13 cellular contexts compared by ENCODE assay signal in genomic region chr16:14181371-14182050, GRCh38.
DNase-seq lines count a peak whose midpoint lies in the region; ATAC-seq, FAIRE-seq and TF ChIP-seq lines count a peak whose summit lies in the region.
"Had no signal": no experiment of that assay in that cellular context is flagged by ENCODE, and none has a peak within 500 bp of the region (broad histone marks: within the 10 kb centered on the region; RNA-seq: fewer than 3 reads in every experiment).

No MANE protein-coding gene starts in this region.

- in situ Hi-C loops in K562 (cut with MboI): no loop called here

- intact Hi-C loops in K562 (cut with micrococcal nuclease): loop anchor here (10.0 kb wide), 1 partner anchor 107 kb away; the partner anchor contains the start of gene MRTFB

- ATAC-seq in K562 (no peak), GM19455 (IDR thresholded peaks at IDR 0.05; ENCODE audit: unreplicated experiment) (no peak), HG02870 (IDR thresholded peaks at IDR 0.05; ENCODE audit: unreplicated experiment) (no peak)

- no peak overlapping the region for H4K8ac ChIP-seq in mesenchymal stem cell (ENCODE audit: low read length)

- DNase-seq in AG20443 (ENCODE audit: low spot score): peak; percentile 61
- peak; percentile 35 for DNase-seq in MV-4-11 (lab: John Stamatoyannopoulos, UW)
- DNase-seq in K562 (ENCODE audit: extremely low read depth in 1 of 4, low spot score in 3 of 4): no peak
- peak; percentile 85 for DNase-seq in mesenchymal stem cell
- DNase-seq in SHP77 treated with DMSO at 0.1 percent for 48 hours (lab: John Stamatoyannopoulos, UW): no peak
- no peak for DNase-seq in activated naive CD4-positive, alpha-beta T cell treated with Interleukin-2 at 50 U/mL for 16 hours
- DNase-seq: activated CD8-positive, alpha-beta memory T cell treated with anti-CD3 and anti-CD28 coated beads, Interleukin-2, amount 50 U/mL, for 4 hours; COR-L47; lower lobe of right lung; occipital lobe; T-helper 2 cell had no signal

- no peak overlapping the region for H3K4ac ChIP-seq in mesenchymal stem cell (ENCODE audit: low read depth in 1 of 2, low read length in 2 of 2)

- no TSS peak for BruUV-seq in K562 (replicated peaks; lab: Mats Ljungman, UMichigan)

- H2BK12ac ChIP-seq in mesenchymal stem cell (ENCODE audit: low read length in 2 of 2): no peak overlapping the region

- H2BK120ac ChIP-seq in mesenchymal stem cell (ENCODE audit: low read depth, low read length): no peak overlapping the region

- no peak overlapping the region for H2AFZ ChIP-seq in K562 (ENCODE audit: low read depth, low read length)
- H2AFZ ChIP-seq in mesenchymal stem cell (ENCODE audit: low read depth, low read length): no peak overlapping the region

- H3K4me3 ChIP-seq in K562 (no peak overlapping the region), mesenchymal stem cell (ENCODE audit: insufficient read depth in 1 of 2, low read depth in 1 of 2, low read length in 2 of 2) (no peak overlapping the region)
- H3K4me3 ChIP-seq: lower lobe of right lung had no signal

- H3K27ac ChIP-seq in K562 (ENCODE audit: extremely low read depth, low read depth, low read length): no peak overlapping the region
- H3K27ac ChIP-seq in mesenchymal stem cell (ENCODE audit: low read length, poor library complexity, severe bottlenecking): no peak overlapping the region
- H3K27ac ChIP-seq: lower lobe of right lung had no signal

- POLR2A ChIA-PET in K562 (lab: Yijun Ruan, JAX): interaction anchor here (0.7 kb wide), 1 partner anchor 114 kb away, joined by 3 read pairs; no protein-coding TSS in a partner anchor

- TF ChIP-seq RAD21 in K562 (CRISPR knock-in tag; conservative IDR thresholded peaks at IDR 0.05 in 1 of 2, IDR thresholded peaks at IDR 0.05 in 1 of 2): no peak

- H3K14ac ChIP-seq in mesenchymal stem cell (ENCODE audit: low read length in 2 of 2): no peak overlapping the region

- no peaks in the 10 kb centered on the region for H3K9me3 ChIP-seq in K562 (replicated peaks; ENCODE audit: control insufficient read depth, insufficient read depth, low read depth, low read length)
- no peaks in the 10 kb centered on the region for H3K9me3 ChIP-seq in mesenchymal stem cell (ENCODE audit: control insufficient read depth, low read length)
- H3K9me3 ChIP-seq: lower lobe of right lung had no signal

- H3K9ac ChIP-seq in K562 (ENCODE audit: insufficient read depth in 1 of 2, low read depth in 2 of 2, low read length in 2 of 2) (no peak overlapping the region), mesenchymal stem cell (ENCODE audit: low read length) (no peak overlapping the region)

- H3K79me2 ChIP-seq in K562 (ENCODE audit: control insufficient read depth, insufficient read depth, low read length): no peaks in the 10 kb centered on the region

- H4K20me1 ChIP-seq in K562 (replicated peaks; ENCODE audit: control insufficient read depth, insufficient read depth, low read length): no peaks in the 10 kb centered on the region; the same call in 1 of the 2 replicates

- no peak overlapping the region for H4K91ac ChIP-seq in mesenchymal stem cell (ENCODE audit: low read length)

- TF ChIP-seq EP300 in K562 (IDR thresholded peaks at IDR 0.05; ENCODE audit: low read length): no peak

- TF ChIP-seq CTCF in K562 (IDR thresholded peaks at IDR 0.05 in 2 of 3, conservative IDR thresholded peaks at IDR 0.05 in 1 of 3; ENCODE audit: insufficient read depth in 2 of 3, low read depth in 1 of 3, low read length in 3 of 3): no peak

- TF ChIP-seq POLR2A in K562 (conservative IDR thresholded peaks at IDR 0.05): no peak

- no peak overlapping the region for H2AK5ac ChIP-seq in mesenchymal stem cell (ENCODE audit: low read length, severe bottlenecking)

- no peak overlapping the region for H3K18ac ChIP-seq in mesenchymal stem cell (ENCODE audit: low read depth in 1 of 2, low read length in 2 of 2)

- CTCF ChIA-PET in K562 (lab: Yijun Ruan, JAX; ENCODE audit: low intra/inter-chr PET ratio): no interaction called here

- H3K36me3 ChIP-seq in K562 (ENCODE audit: control insufficient read depth, insufficient read depth, low read length) (no peaks in the 10 kb centered on the region), mesenchymal stem cell (ENCODE audit: control insufficient read depth in 1 of 2, insufficient read depth in 2 of 2, low read depth in 1 of 2, low read length in 2 of 2) (no peaks in the 10 kb centered on the region)
- H3K36me3 ChIP-seq: lower lobe of right lung had no signal

- H3K79me1 ChIP-seq in mesenchymal stem cell (replicated peaks; ENCODE audit: low read length, poor library complexity, severe bottlenecking): peaks cover 14% of the 10 kb centered on the region

- H2BK15ac ChIP-seq in mesenchymal stem cell (ENCODE audit: low read depth, poor library complexity, severe bottlenecking): no peak overlapping the region

- H3K4me2 ChIP-seq in K562 (ENCODE audit: insufficient read depth, low read length) (no peak overlapping the region), mesenchymal stem cell (ENCODE audit: low read length, poor library complexity, severe bottlenecking) (no peak overlapping the region)

- peaks cover 5% of the 10 kb centered on the region for H3K9me1 ChIP-seq in K562 (ENCODE audit: control insufficient read depth, insufficient read depth, low read length)

- H3K4me1 ChIP-seq in K562 (replicated peaks in 1 of 2; ENCODE audit: control insufficient read depth in 2 of 2, insufficient read depth in 2 of 2, low read length in 2 of 2): peaks cover 0 to 9% of the 10 kb centered on the region in 2 experiments; a peak in 1 of 5 replicates
- peaks cover 5% of the 10 kb centered on the region for H3K4me1 ChIP-seq in mesenchymal stem cell (ENCODE audit: control insufficient read depth, insufficient read depth, low read depth, low read length)

- no peak overlapping the region for H2BK5ac ChIP-seq in mesenchymal stem cell (ENCODE audit: low read depth, low read length, poor library complexity, severe bottlenecking)

- H3K23ac ChIP-seq in mesenchymal stem cell (ENCODE audit: low read length in 2 of 2): no peak overlapping the region

- H3K27me3 ChIP-seq in K562 (ENCODE audit: control insufficient read depth in 2 of 2, insufficient read depth in 2 of 2, low read length in 2 of 2) (no peaks in the 10 kb centered on the region), mesenchymal stem cell (ENCODE audit: control insufficient read depth in 1 of 2, insufficient read depth in 1 of 2, low read length in 2 of 2) (no peaks in the 10 kb centered on the region)

- no peak for FAIRE-seq in K562 (lab: Jason Lieb, UNC)

- WGBS in K562 (ENCODE audit: insufficient coverage, low coverage, missing lambda C conversion rate): 74% methylated on average over 2 of the region's 2 CpGs
- WGBS in mesenchymal stem cell: 100% methylated on average over 1 of the region's 2 CpGs

TF ChIP-seq in K562, 482 proteins besides CTCF, POLR2A, EP300 and RAD21:
- 0 out of 2 replicates have a peak, but pooled peaks have one; percentile 7 for TF ChIP-seq ATF3 (IDR thresholded peaks at IDR 0.05)
- no peak for TF ChIP-seq ATF3 (CRISPR knock-in tag; conservative IDR thresholded peaks at IDR 0.05)
- TF ChIP-seq CEBPB (tag; IDR thresholded peaks at IDR 0.05): peak; percentile 43; the same call in 1 of the 2 replicates
- TF ChIP-seq CSDE1 (IDR thresholded peaks at IDR 0.05): no peak
- no peak for TF ChIP-seq CEBPG (CRISPR knock-in tag; IDR thresholded peaks at IDR 0.05)
- TF ChIP-seq CEBPG (tag; conservative IDR thresholded peaks at IDR 0.05 in 1 of 2, IDR thresholded peaks at IDR 0.05 in 1 of 2): peak in 1 of 2 experiments; percentile 30; a peak in 1 of 4 replicates
- no peak for TF ChIP-seq ZBTB5 (IDR thresholded peaks at IDR 0.05)
- TF ChIP-seq FOSL1 (tag; conservative IDR thresholded peaks at IDR 0.05): 0 out of 2 replicates have a peak, but pooled peaks have one; percentile 43

Comparison
In these comparisons a context has a peak if more than half of its experiments do, and no peak if none do; other contexts are left out.
1. DNase-seq: peak in AG20443 (single experiment), MV-4-11 (single experiment) and mesenchymal stem cell (single experiment); none in K562 (0 of 4), SHP77 treated with DMSO at 0.1 percent for 48 hours (single experiment) and activated naive CD4-positive, alpha-beta T cell treated with Interleukin-2 at 50 U/mL for 16 hours (single experiment).